Comparison of ENCODE assay signal across 24 cellular contexts in the genomic region with DNA sequence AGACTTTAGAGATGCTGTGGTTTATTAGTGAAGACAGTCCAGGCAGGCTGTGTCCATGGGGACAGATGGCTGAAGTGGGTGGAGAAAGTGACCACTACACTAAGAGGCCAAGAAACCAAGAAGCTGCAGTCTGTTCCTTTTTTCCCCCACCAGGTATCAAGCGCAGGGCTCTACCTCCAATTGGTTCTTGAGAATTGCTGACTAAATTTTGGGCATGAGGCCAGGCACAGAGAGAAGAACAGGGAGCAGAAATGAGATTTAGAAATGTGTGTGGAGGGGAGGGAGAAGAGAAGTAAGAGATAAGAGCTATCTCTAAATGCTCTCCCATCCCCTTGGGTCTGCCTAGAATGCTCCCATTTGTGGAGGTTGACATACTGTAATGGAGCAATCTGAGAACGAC. TPM values are rescaled to one million over a fixed set of nuclear protein-coding genes. Genes with fewer than 3 reads are reported as not detected.
"Had no signal": no experiment of that assay in that cellular context is flagged by ENCODE, and none has a peak within 500 bp of the region (broad histone marks: within the 10 kb centered on the region; RNA-seq: fewer than 3 reads in every experiment).

No MANE protein-coding gene starts in this region.

- FAIRE-seq: endometrium, frontal cortex had no signal

- H3K27me3 ChIP-seq: heart left ventricle, spleen had no signal

- H3K4me3 ChIP-seq: heart left ventricle, lung, mucosa of descending colon, spleen, thoracic aorta had no signal

- H3K36me3 ChIP-seq: heart left ventricle, spleen, thoracic aorta had no signal

- H3K4me1 ChIP-seq: heart left ventricle, spleen had no signal

- DNase-seq: effector memory CD4-positive, alpha-beta T cell; heart left ventricle; hippocampal formation; left colon; left ventricle myocardium superior; mucosa of descending colon; naive thymus-derived CD8-positive, alpha-beta T cell; posterior cingulate gyrus; spleen; stimulated activated CD4-positive, alpha-beta T cell treated with anti-CD3 and anti-CD28 coated beads, Interleukin-15, amount 100 ng/mL, for 24 hours; stimulated activated CD4-positive, alpha-beta T cell treated with anti-CD3 and anti-CD28 coated beads, Interleukin-1b, Interleukin-23, amount 100 ng/mL, for 48 hours; stimulated activated CD4-positive, alpha-beta T cell treated with anti-CD3 and anti-CD28 coated beads, Interleukin-4, amount 100 ng/mL, for 24 hours; stimulated activated naive B cell treated with anti-CD40 and anti-IgM and Interleukin-4, amounts not matched to agents 10 μg/mL and 1 μg/mL and 100 μg/mL, for 72 hours; stimulated activated naive CD8-positive, alpha-beta T cell treated with anti-CD3 and anti-CD28 coated beads, Interleukin-15, amount 100 ng/mL, for 72 hours; trophoblast cell had no signal

- H3K9me3 ChIP-seq: mucosa of descending colon had no signal

- ATAC-seq: esophagus mucosa; heart left ventricle; left colon; left ventricle myocardium superior; mucosa of descending colon; naive thymus-derived CD8-positive, alpha-beta T cell; sciatic nerve; stimulated activated naive B cell treated with anti-CD40 and anti-IgM and Interleukin-4, amounts not matched to agents 10 μg/mL and 1 μg/mL and 100 μg/mL, for 72 hours; stimulated activated naive CD8-positive, alpha-beta T cell treated with anti-CD3 and anti-CD28 coated beads, Interleukin-15, amount 100 ng/mL, for 72 hours had no signal

- H3K27ac ChIP-seq: heart left ventricle, spleen, thoracic aorta had no signal

RNA-seq across cellular contexts. Expression of a gene that starts 12.3 kb away (rescaled TPM):
- total RNA-seq: fibroblast of lung, osteocyte, pulmonary artery endothelial cell had no signal
